Comparison of ENCODE assay signal across 19 cellular contexts in the genomic region with DNA sequence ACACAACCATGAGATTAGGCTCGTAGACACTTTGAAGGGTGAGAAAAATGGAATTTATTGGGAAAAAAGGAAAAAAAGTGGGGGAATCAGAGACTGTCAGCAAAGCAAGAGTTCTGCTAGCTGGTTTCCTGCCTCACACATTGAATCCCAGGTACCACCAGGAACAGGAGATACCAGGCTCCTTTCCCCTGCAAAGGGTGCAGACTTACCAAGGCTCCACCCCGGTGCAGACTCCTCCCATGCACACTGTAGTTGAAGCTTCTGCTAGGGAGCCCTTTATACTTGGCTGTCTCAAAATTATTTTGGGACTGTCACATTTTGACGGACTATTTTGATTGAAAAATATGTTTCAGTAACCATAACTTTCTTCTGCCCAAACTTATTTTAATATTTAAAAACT.
"Had no signal": no experiment of that assay in that cellular context is flagged by ENCODE, and none has a peak within 500 bp of the region (broad histone marks: within the 10 kb centered on the region; RNA-seq: fewer than 3 reads in every experiment).

No MANE protein-coding gene starts in this region.

- H3K27me3 ChIP-seq: foreskin keratinocyte, neutrophil, spleen, tibial artery, upper lobe of left lung, uterus had no signal

- DNase-seq: effector CD4-positive, alpha-beta T cell; endodermal cell; erythroblast; foreskin keratinocyte; kidney glomerular epithelial cell; naive thymus-derived CD4-positive, alpha-beta T cell; nephron progenitor cell; psoas muscle; spleen; stimulated activated CD4-positive, alpha-beta T cell treated with anti-CD3 and anti-CD28 coated beads, Interleukin-15, amount 100 ng/mL, for 24 hours; stimulated activated CD4-positive, alpha-beta T cell treated with anti-CD3 and anti-CD28 coated beads, Interleukin-1b, Interleukin-23, amount 100 ng/mL, for 48 hours; stimulated activated CD4-positive, alpha-beta T cell treated with anti-CD3 and anti-CD28 coated beads, Interleukin-4, amount 100 ng/mL, for 24 hours; tibial artery; upper lobe of left lung; uterus had no signal

- H3K9me3 Mint-ChIP-seq: stimulated activated memory B cell treated with anti-CD40 and anti-IgM and Interleukin-4, amounts not matched to agents 10 μg/mL and 1 μg/mL and 100 μg/mL, for 72 hours had no signal

- H3K27ac Mint-ChIP-seq: endodermal cell; naive thymus-derived CD4-positive, alpha-beta T cell; nephron progenitor cell; stimulated activated memory B cell treated with anti-CD40 and anti-IgM and Interleukin-4, amounts not matched to agents 10 μg/mL and 1 μg/mL and 100 μg/mL, for 72 hours; stimulated activated naive CD8-positive, alpha-beta T cell treated with anti-CD3 and anti-CD28 coated beads, Interleukin-15, Interleukin-2, amounts not matched to agents 100 ng/mL and 50 ng/mL, for 24 hours had no signal

- H3K36me3 ChIP-seq: neutrophil, spleen, tibial artery, upper lobe of left lung, uterus had no signal

- H3K4me3 ChIP-seq: psoas muscle, spleen, tibial artery, upper lobe of left lung, uterus had no signal

- H3K4me1 Mint-ChIP-seq: endodermal cell; naive thymus-derived CD4-positive, alpha-beta T cell; nephron progenitor cell; stimulated activated memory B cell treated with anti-CD40 and anti-IgM and Interleukin-4, amounts not matched to agents 10 μg/mL and 1 μg/mL and 100 μg/mL, for 72 hours had no signal

- H3K27me3 Mint-ChIP-seq: naive thymus-derived CD4-positive, alpha-beta T cell; stimulated activated memory B cell treated with anti-CD40 and anti-IgM and Interleukin-4, amounts not matched to agents 10 μg/mL and 1 μg/mL and 100 μg/mL, for 72 hours; stimulated activated naive CD8-positive, alpha-beta T cell treated with anti-CD3 and anti-CD28 coated beads, Interleukin-15, Interleukin-2, amounts not matched to agents 100 ng/mL and 50 ng/mL, for 24 hours had no signal

- ATAC-seq: foreskin keratinocyte; naive thymus-derived CD4-positive, alpha-beta T cell; psoas muscle; sciatic nerve; stimulated activated memory B cell treated with anti-CD40 and anti-IgM and Interleukin-4, amounts not matched to agents 10 μg/mL and 1 μg/mL and 100 μg/mL, for 72 hours had no signal

- H3K4me3 Mint-ChIP-seq: endodermal cell; naive thymus-derived CD4-positive, alpha-beta T cell; nephron progenitor cell; stimulated activated memory B cell treated with anti-CD40 and anti-IgM and Interleukin-4, amounts not matched to agents 10 μg/mL and 1 μg/mL and 100 μg/mL, for 72 hours; stimulated activated naive CD8-positive, alpha-beta T cell treated with anti-CD3 and anti-CD28 coated beads, Interleukin-15, Interleukin-2, amounts not matched to agents 100 ng/mL and 50 ng/mL, for 24 hours had no signal

- H3K36me3 Mint-ChIP-seq: naive thymus-derived CD4-positive, alpha-beta T cell; stimulated activated memory B cell treated with anti-CD40 and anti-IgM and Interleukin-4, amounts not matched to agents 10 μg/mL and 1 μg/mL and 100 μg/mL, for 72 hours had no signal
